ENCODE assay signal across 1 cellular context in genomic region chr11:9651899-9652748, GRCh38.
TF ChIP-seq lines count a peak whose summit lies in the region.

No MANE protein-coding gene starts in this region.

TF ChIP-seq in K562, 482 proteins besides CTCF, POLR2A, EP300 and RAD21 (continued from another document and continues in another):
- no peak for TF ChIP-seq PRPF4 (IDR thresholded peaks at IDR 0.05; ENCODE audit: insufficient read depth, low read depth, low read length, poor library complexity, severe bottlenecking)
- 0 out of 4 replicates have a peak, but pooled peaks of 1 of the 2 experiments have one; percentile 60 for TF ChIP-seq ZMIZ1 (IDR thresholded peaks at IDR 0.05; ENCODE audit: low read depth in 2 of 2, low read length in 2 of 2)
- TF ChIP-seq RNF219 (CRISPR knock-in tag; IDR thresholded peaks at IDR 0.05): no peak
- TF ChIP-seq GABPA (tag; conservative IDR thresholded peaks at IDR 0.05; ENCODE audit: low read depth): peak; percentile 60
- TF ChIP-seq RFX5 (IDR thresholded peaks at IDR 0.05; ENCODE audit: low read depth, low read length): no peak
- TF ChIP-seq CBFA2T2 (conservative IDR thresholded peaks at IDR 0.05): peak; percentile 77
- no peak for TF ChIP-seq BRF1 (IDR thresholded peaks at IDR 0.05; ENCODE audit: borderline replicate concordance, extremely low read depth, insufficient read length)
- peak; percentile 73; the same call in 1 of the 2 replicates for TF ChIP-seq CTBP1 (IDR thresholded peaks at IDR 0.05; ENCODE audit: borderline replicate concordance)
- peak in 1 of 2 experiments; percentile 84; a peak in 2 of 4 replicates for TF ChIP-seq RCOR1 (IDR thresholded peaks at IDR 0.05; ENCODE audit: borderline replicate concordance in 1 of 2, low read depth in 2 of 2, low read length in 2 of 2)
- TF ChIP-seq ID3 (CRISPR knock-in tag; IDR thresholded peaks at IDR 0.05): no peak
- TF ChIP-seq ID3 (tag; IDR thresholded peaks at IDR 0.05): peak; percentile 87
- TF ChIP-seq ZNF639 (CRISPR knock-in tag; conservative IDR thresholded peaks at IDR 0.05 in 1 of 2, IDR thresholded peaks at IDR 0.05 in 1 of 2): peak in 1 of 2 experiments; percentile 79; a peak in 1 of 4 replicates
- TF ChIP-seq ZNF212 (CRISPR knock-in tag; IDR thresholded peaks at IDR 0.05): no peak
- TF ChIP-seq NCOR1 (IDR thresholded peaks at IDR 0.05): peak; percentile 80
- TF ChIP-seq JUND (IDR thresholded peaks at IDR 0.05; ENCODE audit: borderline replicate concordance, low read depth, low read length): peak; percentile 51; the same call in 1 of the 2 replicates
- peak; percentile 40; the same call in 1 of the 3 replicates for TF ChIP-seq JUND (tag; IDR thresholded peaks at IDR 0.05; ENCODE audit: borderline replicate concordance, low read depth, low read length)
- 0 out of 4 replicates have a peak, but pooled peaks of 1 of the 2 experiments have one; percentile 31 for TF ChIP-seq MNT (conservative IDR thresholded peaks at IDR 0.05)
- TF ChIP-seq MTA3 (IDR thresholded peaks at IDR 0.05; ENCODE audit: borderline replicate concordance): peak; percentile 83
- TF ChIP-seq SMAD4 (CRISPR knock-in tag; conservative IDR thresholded peaks at IDR 0.05): peak; percentile 86
- TF ChIP-seq E4F1 (CRISPR knock-in tag; IDR thresholded peaks at IDR 0.05; ENCODE audit: borderline replicate concordance): no peak
- TF ChIP-seq BHLHE40 (IDR thresholded peaks at IDR 0.05; ENCODE audit: low read length): no peak
- peak; percentile 85 for TF ChIP-seq KLF16 (IDR thresholded peaks at IDR 0.05)
- peak; percentile 90 for TF ChIP-seq CBFA2T3 (IDR thresholded peaks at IDR 0.05)
- TF ChIP-seq ZNF589 (CRISPR knock-in tag; IDR thresholded peaks at IDR 0.05; ENCODE audit: low read depth): peak; percentile 90; the same call in 1 of the 2 replicates
- peak; percentile 29; the same call in 1 of the 2 replicates for TF ChIP-seq VEZF1 (CRISPR knock-in tag; IDR thresholded peaks at IDR 0.05)
- TF ChIP-seq SIX5 (IDR thresholded peaks at IDR 0.05; ENCODE audit: borderline replicate concordance in 1 of 2, insufficient read depth in 1 of 2, low read depth in 1 of 2, low read length in 2 of 2): no peak
- TF ChIP-seq HMGN3 (IDR thresholded peaks at IDR 0.05; ENCODE audit: borderline replicate concordance, extremely low read depth, insufficient read length, low read depth, low read length): peak; percentile 64
- no peak for TF ChIP-seq PCBP2 (IDR thresholded peaks at IDR 0.05; ENCODE audit: low read depth, low read length, poor library complexity, severe bottlenecking)
- TF ChIP-seq ZBTB40 (IDR thresholded peaks at IDR 0.05): no peak
- no peak for TF ChIP-seq ZBTB40 (CRISPR knock-in tag; IDR thresholded peaks at IDR 0.05)
- peak; percentile 64; the same call in 1 of the 2 replicates for TF ChIP-seq GATAD2B (IDR thresholded peaks at IDR 0.05; ENCODE audit: borderline replicate concordance)
- TF ChIP-seq ATF1 (CRISPR knock-in tag; IDR thresholded peaks at IDR 0.05): no peak
- peak; percentile 34 for TF ChIP-seq ATF1 (tag; IDR thresholded peaks at IDR 0.05)
